Comparison of ENCODE assay signal across 1 cellular context in the genomic region with DNA sequence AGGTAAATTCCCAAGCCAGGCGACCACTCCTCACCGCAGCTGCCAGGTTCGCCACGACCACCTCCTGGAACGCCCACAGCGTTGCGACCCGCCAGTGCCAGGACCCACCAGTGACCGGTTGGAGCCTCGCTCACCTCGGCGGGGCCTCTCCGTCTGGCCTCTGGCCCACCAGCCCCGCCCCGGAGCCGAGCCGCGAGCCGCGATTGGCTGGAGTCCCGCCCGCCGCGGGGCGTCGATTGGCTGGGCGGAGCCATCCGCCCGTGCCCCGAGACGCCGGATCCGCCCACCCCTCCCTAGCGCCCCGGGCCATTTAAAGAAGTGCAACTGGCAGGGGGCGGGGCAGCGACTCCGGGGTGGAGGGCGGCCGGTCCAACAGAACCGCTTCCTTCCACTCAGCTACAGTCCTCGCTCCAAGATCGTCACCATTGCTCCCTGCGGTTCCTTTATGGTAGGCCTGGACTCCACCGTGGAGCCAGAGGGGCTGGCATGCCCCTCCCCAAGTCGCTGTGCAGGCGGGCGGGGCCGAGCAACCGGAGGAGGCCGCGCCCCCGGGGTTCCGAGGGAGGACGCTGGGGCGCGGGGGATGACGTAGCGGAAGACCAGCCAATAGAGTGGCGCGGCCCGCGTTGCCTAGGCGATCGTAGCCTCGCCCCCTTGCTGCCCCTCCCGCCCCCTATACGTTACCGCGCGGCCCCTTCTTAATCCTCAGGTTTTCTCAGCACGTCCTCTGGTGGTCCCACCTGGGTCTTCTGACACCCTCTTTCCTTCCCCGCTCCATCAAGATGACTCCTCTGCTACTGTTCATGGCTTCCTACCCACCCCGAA.
TF ChIP-seq lines count a peak whose summit lies in the region.

A gene with protein sequence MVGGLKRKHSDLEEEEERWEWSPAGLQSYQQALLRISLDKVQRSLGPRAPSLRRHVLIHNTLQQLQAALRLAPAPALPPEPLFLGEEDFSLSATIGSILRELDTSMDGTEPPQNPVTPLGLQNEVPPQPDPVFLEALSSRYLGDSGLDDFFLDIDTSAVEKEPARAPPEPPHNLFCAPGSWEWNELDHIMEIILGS (minus strand): TSS at position 155 of the 825 bp plus-strand sequence. CDS start 2,255 bp downstream, outside the sequence.

TF ChIP-seq in K562, 482 proteins besides CTCF, POLR2A, EP300 and RAD21 (continued from another document and continues in another):
- TF ChIP-seq HDGF (IDR thresholded peaks at IDR 0.05) (no peak; the same call in 1 of the 2 replicates), PTBP1 (IDR thresholded peaks at IDR 0.05; ENCODE audit: low read depth, low read length) (no peak), TAF9B (IDR thresholded peaks at IDR 0.05; ENCODE audit: partially characterized antibody) (no peak), TAF1 (IDR thresholded peaks at IDR 0.05; ENCODE audit: control insufficient read depth, extremely low read depth, insufficient read depth, low read length, severe bottlenecking) (peak; percentile 88), HNRNPH1 (optimal IDR thresholded peaks at IDR 0.05; ENCODE audit: low read depth, low read length) (no peak), TEAD1 (CRISPR knock-in tag; IDR thresholded peaks at IDR 0.05) (peak in 1 of 2 experiments; percentile 34; a peak in 2 of 4 replicates), CREB1 (IDR thresholded peaks at IDR 0.05) (peak; percentile 91), CREB1 (CRISPR knock-in tag; IDR thresholded peaks at IDR 0.05) (peak; percentile 90), POLR3G (IDR thresholded peaks at IDR 0.05; ENCODE audit: extremely low read depth, insufficient read length, insufficient replicate concordance) (no peak), NFYB (IDR thresholded peaks at IDR 0.05; ENCODE audit: extremely low read depth, insufficient read length) (peak; percentile 87), ZZZ3 (IDR thresholded peaks at IDR 0.05) (no peak), POLR2B (IDR thresholded peaks at IDR 0.05; ENCODE audit: low read depth, partially characterized antibody) (peak; percentile 69), ETV1 (tag; conservative IDR thresholded peaks at IDR 0.05; ENCODE audit: low read depth) (no peak), NCOA1 (IDR thresholded peaks at IDR 0.05; ENCODE audit: low read depth) (peak; percentile 50; the same call in 1 of the 2 replicates), ZSCAN32 (CRISPR knock-in tag; IDR thresholded peaks at IDR 0.05) (no peak), ZKSCAN3 (CRISPR knock-in tag; IDR thresholded peaks at IDR 0.05) (no peak), ZNF124 (CRISPR knock-in tag; IDR thresholded peaks at IDR 0.05) (no peak), ZNF644 (tag; IDR thresholded peaks at IDR 0.05; ENCODE audit: low read depth) (no peak), PHF21A (IDR thresholded peaks at IDR 0.05; ENCODE audit: borderline replicate concordance, low read depth) (no peak), ZNF699 (CRISPR knock-in tag; IDR thresholded peaks at IDR 0.05; ENCODE audit: insufficient replicate concordance) (no peak), ARID2 (IDR thresholded peaks at IDR 0.05) (0 out of 2 replicates have a peak, but pooled peaks have one; percentile 56), PRPF4 (IDR thresholded peaks at IDR 0.05; ENCODE audit: insufficient read depth, low read depth, low read length, poor library complexity, severe bottlenecking) (no peak)
- TF ChIP-seq, protein P1, sequence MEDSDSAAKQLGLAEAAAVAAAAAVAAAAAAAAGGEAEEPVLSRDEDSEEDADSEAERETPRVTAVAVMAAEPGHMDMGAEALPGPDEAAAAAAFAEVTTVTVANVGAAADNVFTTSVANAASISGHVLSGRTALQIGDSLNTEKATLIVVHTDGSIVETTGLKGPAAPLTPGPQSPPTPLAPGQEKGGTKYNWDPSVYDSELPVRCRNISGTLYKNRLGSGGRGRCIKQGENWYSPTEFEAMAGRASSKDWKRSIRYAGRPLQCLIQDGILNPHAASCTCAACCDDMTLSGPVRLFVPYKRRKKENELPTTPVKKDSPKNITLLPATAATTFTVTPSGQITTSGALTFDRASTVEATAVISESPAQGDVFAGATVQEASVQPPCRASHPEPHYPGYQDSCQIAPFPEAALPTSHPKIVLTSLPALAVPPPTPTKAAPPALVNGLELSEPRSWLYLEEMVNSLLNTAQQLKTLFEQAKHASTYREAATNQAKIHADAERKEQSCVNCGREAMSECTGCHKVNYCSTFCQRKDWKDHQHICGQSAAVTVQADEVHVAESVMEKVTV (CRISPR knock-in tag; IDR thresholded peaks at IDR 0.05), result no peak
- TF ChIP-seq, protein P2, sequence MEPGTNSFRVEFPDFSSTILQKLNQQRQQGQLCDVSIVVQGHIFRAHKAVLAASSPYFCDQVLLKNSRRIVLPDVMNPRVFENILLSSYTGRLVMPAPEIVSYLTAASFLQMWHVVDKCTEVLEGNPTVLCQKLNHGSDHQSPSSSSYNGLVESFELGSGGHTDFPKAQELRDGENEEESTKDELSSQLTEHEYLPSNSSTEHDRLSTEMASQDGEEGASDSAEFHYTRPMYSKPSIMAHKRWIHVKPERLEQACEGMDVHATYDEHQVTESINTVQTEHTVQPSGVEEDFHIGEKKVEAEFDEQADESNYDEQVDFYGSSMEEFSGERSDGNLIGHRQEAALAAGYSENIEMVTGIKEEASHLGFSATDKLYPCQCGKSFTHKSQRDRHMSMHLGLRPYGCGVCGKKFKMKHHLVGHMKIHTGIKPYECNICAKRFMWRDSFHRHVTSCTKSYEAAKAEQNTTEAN (CRISPR knock-in tag; IDR thresholded peaks at IDR 0.05), result 0 out of 2 replicates have a peak, but pooled peaks have one; percentile 50
- TF ChIP-seq, protein P3, sequence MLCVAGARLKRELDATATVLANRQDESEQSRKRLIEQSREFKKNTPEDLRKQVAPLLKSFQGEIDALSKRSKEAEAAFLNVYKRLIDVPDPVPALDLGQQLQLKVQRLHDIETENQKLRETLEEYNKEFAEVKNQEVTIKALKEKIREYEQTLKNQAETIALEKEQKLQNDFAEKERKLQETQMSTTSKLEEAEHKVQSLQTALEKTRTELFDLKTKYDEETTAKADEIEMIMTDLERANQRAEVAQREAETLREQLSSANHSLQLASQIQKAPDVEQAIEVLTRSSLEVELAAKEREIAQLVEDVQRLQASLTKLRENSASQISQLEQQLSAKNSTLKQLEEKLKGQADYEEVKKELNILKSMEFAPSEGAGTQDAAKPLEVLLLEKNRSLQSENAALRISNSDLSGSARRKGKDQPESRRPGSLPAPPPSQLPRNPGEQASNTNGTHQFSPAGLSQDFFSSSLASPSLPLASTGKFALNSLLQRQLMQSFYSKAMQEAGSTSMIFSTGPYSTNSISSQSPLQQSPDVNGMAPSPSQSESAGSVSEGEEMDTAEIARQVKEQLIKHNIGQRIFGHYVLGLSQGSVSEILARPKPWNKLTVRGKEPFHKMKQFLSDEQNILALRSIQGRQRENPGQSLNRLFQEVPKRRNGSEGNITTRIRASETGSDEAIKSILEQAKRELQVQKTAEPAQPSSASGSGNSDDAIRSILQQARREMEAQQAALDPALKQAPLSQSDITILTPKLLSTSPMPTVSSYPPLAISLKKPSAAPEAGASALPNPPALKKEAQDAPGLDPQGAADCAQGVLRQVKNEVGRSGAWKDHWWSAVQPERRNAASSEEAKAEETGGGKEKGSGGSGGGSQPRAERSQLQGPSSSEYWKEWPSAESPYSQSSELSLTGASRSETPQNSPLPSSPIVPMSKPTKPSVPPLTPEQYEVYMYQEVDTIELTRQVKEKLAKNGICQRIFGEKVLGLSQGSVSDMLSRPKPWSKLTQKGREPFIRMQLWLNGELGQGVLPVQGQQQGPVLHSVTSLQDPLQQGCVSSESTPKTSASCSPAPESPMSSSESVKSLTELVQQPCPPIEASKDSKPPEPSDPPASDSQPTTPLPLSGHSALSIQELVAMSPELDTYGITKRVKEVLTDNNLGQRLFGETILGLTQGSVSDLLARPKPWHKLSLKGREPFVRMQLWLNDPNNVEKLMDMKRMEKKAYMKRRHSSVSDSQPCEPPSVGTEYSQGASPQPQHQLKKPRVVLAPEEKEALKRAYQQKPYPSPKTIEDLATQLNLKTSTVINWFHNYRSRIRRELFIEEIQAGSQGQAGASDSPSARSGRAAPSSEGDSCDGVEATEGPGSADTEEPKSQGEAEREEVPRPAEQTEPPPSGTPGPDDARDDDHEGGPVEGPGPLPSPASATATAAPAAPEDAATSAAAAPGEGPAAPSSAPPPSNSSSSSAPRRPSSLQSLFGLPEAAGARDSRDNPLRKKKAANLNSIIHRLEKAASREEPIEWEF (CRISPR knock-in tag; IDR thresholded peaks at IDR 0.05), result no peak
- TF ChIP-seq, protein P4, sequence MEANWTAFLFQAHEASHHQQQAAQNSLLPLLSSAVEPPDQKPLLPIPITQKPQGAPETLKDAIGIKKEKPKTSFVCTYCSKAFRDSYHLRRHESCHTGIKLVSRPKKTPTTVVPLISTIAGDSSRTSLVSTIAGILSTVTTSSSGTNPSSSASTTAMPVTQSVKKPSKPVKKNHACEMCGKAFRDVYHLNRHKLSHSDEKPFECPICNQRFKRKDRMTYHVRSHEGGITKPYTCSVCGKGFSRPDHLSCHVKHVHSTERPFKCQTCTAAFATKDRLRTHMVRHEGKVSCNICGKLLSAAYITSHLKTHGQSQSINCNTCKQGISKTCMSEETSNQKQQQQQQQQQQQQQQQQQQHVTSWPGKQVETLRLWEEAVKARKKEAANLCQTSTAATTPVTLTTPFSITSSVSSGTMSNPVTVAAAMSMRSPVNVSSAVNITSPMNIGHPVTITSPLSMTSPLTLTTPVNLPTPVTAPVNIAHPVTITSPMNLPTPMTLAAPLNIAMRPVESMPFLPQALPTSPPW (CRISPR knock-in tag; IDR thresholded peaks at IDR 0.05), result peak; percentile 98
- TF ChIP-seq, protein P5, sequence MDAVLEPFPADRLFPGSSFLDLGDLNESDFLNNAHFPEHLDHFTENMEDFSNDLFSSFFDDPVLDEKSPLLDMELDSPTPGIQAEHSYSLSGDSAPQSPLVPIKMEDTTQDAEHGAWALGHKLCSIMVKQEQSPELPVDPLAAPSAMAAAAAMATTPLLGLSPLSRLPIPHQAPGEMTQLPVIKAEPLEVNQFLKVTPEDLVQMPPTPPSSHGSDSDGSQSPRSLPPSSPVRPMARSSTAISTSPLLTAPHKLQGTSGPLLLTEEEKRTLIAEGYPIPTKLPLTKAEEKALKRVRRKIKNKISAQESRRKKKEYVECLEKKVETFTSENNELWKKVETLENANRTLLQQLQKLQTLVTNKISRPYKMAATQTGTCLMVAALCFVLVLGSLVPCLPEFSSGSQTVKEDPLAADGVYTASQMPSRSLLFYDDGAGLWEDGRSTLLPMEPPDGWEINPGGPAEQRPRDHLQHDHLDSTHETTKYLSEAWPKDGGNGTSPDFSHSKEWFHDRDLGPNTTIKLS (IDR thresholded peaks at IDR 0.05; ENCODE audit: borderline replicate concordance, low read depth), result no peak
- TF ChIP-seq, protein P6, sequence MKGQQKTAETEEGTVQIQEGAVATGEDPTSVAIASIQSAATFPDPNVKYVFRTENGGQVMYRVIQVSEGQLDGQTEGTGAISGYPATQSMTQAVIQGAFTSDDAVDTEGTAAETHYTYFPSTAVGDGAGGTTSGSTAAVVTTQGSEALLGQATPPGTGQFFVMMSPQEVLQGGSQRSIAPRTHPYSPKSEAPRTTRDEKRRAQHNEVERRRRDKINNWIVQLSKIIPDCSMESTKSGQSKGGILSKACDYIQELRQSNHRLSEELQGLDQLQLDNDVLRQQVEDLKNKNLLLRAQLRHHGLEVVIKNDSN (CRISPR knock-in tag; IDR thresholded peaks at IDR 0.05), result no peak; the same call in 1 of the 2 replicates
- TF ChIP-seq, protein P7, sequence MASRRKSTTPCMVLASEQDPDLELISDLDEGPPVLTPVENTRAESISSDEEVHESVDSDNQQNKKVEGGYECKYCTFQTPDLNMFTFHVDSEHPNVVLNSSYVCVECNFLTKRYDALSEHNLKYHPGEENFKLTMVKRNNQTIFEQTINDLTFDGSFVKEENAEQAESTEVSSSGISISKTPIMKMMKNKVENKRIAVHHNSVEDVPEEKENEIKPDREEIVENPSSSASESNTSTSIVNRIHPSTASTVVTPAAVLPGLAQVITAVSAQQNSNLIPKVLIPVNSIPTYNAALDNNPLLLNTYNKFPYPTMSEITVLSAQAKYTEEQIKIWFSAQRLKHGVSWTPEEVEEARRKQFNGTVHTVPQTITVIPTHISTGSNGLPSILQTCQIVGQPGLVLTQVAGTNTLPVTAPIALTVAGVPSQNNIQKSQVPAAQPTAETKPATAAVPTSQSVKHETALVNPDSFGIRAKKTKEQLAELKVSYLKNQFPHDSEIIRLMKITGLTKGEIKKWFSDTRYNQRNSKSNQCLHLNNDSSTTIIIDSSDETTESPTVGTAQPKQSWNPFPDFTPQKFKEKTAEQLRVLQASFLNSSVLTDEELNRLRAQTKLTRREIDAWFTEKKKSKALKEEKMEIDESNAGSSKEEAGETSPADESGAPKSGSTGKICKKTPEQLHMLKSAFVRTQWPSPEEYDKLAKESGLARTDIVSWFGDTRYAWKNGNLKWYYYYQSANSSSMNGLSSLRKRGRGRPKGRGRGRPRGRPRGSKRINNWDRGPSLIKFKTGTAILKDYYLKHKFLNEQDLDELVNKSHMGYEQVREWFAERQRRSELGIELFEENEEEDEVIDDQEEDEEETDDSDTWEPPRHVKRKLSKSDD (conservative IDR thresholded peaks at IDR 0.05; ENCODE audit: low read length), result no peak
- TF ChIP-seq, protein P8, sequence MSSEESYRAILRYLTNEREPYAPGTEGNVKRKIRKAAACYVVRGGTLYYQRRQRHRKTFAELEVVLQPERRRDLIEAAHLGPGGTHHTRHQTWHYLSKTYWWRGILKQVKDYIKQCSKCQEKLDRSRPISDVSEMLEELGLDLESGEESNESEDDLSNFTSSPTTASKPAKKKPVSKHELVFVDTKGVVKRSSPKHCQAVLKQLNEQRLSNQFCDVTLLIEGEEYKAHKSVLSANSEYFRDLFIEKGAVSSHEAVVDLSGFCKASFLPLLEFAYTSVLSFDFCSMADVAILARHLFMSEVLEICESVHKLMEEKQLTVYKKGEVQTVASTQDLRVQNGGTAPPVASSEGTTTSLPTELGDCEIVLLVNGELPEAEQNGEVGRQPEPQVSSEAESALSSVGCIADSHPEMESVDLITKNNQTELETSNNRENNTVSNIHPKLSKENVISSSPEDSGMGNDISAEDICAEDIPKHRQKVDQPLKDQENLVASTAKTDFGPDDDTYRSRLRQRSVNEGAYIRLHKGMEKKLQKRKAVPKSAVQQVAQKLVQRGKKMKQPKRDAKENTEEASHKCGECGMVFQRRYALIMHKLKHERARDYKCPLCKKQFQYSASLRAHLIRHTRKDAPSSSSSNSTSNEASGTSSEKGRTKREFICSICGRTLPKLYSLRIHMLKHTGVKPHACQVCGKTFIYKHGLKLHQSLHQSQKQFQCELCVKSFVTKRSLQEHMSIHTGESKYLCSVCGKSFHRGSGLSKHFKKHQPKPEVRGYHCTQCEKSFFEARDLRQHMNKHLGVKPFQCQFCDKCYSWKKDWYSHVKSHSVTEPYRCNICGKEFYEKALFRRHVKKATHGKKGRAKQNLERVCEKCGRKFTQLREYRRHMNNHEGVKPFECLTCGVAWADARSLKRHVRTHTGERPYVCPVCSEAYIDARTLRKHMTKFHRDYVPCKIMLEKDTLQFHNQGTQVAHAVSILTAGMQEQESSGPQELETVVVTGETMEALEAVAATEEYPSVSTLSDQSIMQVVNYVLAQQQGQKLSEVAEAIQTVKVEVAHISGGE (CRISPR knock-in tag; IDR thresholded peaks at IDR 0.05), result peak in 1 of 3 experiments; percentile 74; a peak in 1 of 6 replicates
- TF ChIP-seq, protein P9, sequence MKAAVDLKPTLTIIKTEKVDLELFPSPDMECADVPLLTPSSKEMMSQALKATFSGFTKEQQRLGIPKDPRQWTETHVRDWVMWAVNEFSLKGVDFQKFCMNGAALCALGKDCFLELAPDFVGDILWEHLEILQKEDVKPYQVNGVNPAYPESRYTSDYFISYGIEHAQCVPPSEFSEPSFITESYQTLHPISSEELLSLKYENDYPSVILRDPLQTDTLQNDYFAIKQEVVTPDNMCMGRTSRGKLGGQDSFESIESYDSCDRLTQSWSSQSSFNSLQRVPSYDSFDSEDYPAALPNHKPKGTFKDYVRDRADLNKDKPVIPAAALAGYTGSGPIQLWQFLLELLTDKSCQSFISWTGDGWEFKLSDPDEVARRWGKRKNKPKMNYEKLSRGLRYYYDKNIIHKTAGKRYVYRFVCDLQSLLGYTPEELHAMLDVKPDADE (conservative IDR thresholded peaks at IDR 0.05; ENCODE audit: control insufficient read depth, low read depth, low read length), result peak; percentile 65; the same call in 1 of the 2 replicates
